Comparison of ENCODE assay signal across 10 cellular contexts in genomic region chr12:51911788-51912711, GRCh38. TPM values are rescaled to one million over a fixed set of nuclear protein-coding genes. Genes with fewer than 3 reads are reported as not detected.
DNase-seq lines count a peak whose midpoint lies in the region; ATAC-seq and TF ChIP-seq lines count a peak whose summit lies in the region.
"Had no signal": no experiment of that assay in that cellular context is flagged by ENCODE, and none has a peak within 500 bp of the region (broad histone marks: within the 10 kb centered on the region; RNA-seq: fewer than 3 reads in every experiment).

No MANE protein-coding gene starts in this region.

- no peaks in the 10 kb centered on the region for H3K9me3 ChIP-seq in right atrium auricular region
- no peaks in the 10 kb centered on the region for H3K9me3 ChIP-seq in skeletal muscle tissue (ENCODE audit: control insufficient read depth in 3 of 3, low read length in 3 of 3)

- TF ChIP-seq CTCF in HL-60 (IDR thresholded peaks at IDR 0.05; ENCODE audit: insufficient read depth, low read length) (no peak), right atrium auricular region (IDR thresholded peaks at IDR 0.05) (no peak)

- DNase-seq in HL-60 (ENCODE audit: low read depth in 1 of 2, low spot score in 1 of 2): peak; percentile 20 to 51
- no peak for DNase-seq in right atrium auricular region (ENCODE audit: low spot score)
- no peak for DNase-seq in AG08396 (ENCODE audit: low spot score)
- no peak for DNase-seq in NCI-H1092 (lab: John Stamatoyannopoulos, UW)
- no peak for DNase-seq in activated CD8-positive, alpha-beta memory T cell treated with anti-CD3 and anti-CD28 coated beads for 24 hours
- DNase-seq: kidney glomerular epithelial cell; stimulated activated CD4-positive, alpha-beta T cell treated with anti-CD3 and anti-CD28 coated beads, Interleukin-4, amount 100 ng/mL, for 1 hour had no signal

- peaks cover 15% of the 10 kb centered on the region for H3K27me3 ChIP-seq in HL-60 (ENCODE audit: insufficient read depth, poor library complexity, severe bottlenecking)
- no peaks in the 10 kb centered on the region for H3K27me3 ChIP-seq in right atrium auricular region
- H3K27me3 ChIP-seq in skeletal muscle tissue (ENCODE audit: control insufficient read depth in 3 of 3, insufficient read depth in 3 of 3, low read length in 3 of 3): peaks cover 6 to 17% (median 8%) of the 10 kb centered on the region in 3 donors

- ATAC-seq in SK-N-SH treated with all-trans-retinoic acid at 6 μM for 48 hours (peak; percentile 20; the same call in 2 of the 3 replicates), HG03135 (IDR thresholded peaks at IDR 0.05; ENCODE audit: unreplicated experiment) (no peak)

- H3K4me1 ChIP-seq in right atrium auricular region (peaks cover 0 to 62% of the 10 kb centered on the region in 2 donors), skeletal muscle tissue (ENCODE audit: control insufficient read depth in 3 of 3, insufficient read depth in 3 of 3, low read length in 3 of 3) (peaks cover 49 to 64% (median 54%) of the 10 kb centered on the region in 3 donors)

- H3K4me3 ChIP-seq in HL-60 (replicated peaks; ENCODE audit: insufficient read depth, low read length) (no peak overlapping the region), right atrium auricular region (peak overlapping the region in 1 of 2 donors; percentile 19), skeletal muscle tissue (ENCODE audit: low read length in 3 of 3) (peak overlapping the region; percentile 12 to 45 (median 20))

- no peak overlapping the region for H3K27ac ChIP-seq in HL-60 (replicated peaks)
- H3K27ac ChIP-seq in right atrium auricular region: peak overlapping the region; percentile 20 to 50
- H3K27ac ChIP-seq in skeletal muscle tissue (ENCODE audit: low read depth, low read length): peak overlapping the region; percentile 40

- peaks cover 23% of the 10 kb centered on the region for H3K36me3 ChIP-seq in right atrium auricular region
- peaks cover 6 to 12% (median 7%) of the 10 kb centered on the region in 3 donors for H3K36me3 ChIP-seq in skeletal muscle tissue (ENCODE audit: control insufficient read depth in 3 of 3, insufficient read depth in 3 of 3, low read length in 3 of 3)

- H3K9ac ChIP-seq in skeletal muscle tissue (ENCODE audit: low read depth in 1 of 3, low read length in 3 of 3): peak overlapping the region in 1 of 3 donors; percentile 33

TF ChIP-seq in SK-N-SH treated with all-trans-retinoic acid at 6 μM for 48 hours, 23 proteins besides CTCF, POLR2A, EP300 and RAD21:
- TF ChIP-seq, protein P1, sequence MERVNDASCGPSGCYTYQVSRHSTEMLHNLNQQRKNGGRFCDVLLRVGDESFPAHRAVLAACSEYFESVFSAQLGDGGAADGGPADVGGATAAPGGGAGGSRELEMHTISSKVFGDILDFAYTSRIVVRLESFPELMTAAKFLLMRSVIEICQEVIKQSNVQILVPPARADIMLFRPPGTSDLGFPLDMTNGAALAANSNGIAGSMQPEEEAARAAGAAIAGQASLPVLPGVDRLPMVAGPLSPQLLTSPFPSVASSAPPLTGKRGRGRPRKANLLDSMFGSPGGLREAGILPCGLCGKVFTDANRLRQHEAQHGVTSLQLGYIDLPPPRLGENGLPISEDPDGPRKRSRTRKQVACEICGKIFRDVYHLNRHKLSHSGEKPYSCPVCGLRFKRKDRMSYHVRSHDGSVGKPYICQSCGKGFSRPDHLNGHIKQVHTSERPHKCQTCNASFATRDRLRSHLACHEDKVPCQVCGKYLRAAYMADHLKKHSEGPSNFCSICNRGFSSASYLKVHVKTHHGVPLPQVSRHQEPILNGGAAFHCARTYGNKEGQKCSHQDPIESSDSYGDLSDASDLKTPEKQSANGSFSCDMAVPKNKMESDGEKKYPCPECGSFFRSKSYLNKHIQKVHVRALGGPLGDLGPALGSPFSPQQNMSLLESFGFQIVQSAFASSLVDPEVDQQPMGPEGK (CRISPR knock-in tag; IDR thresholded peaks at IDR 0.05; ENCODE audit: borderline replicate concordance): no peak
- TF ChIP-seq CSDC2 (CRISPR knock-in tag; IDR thresholded peaks at IDR 0.05) (no peak), ARNTL (CRISPR knock-in tag; IDR thresholded peaks at IDR 0.05; ENCODE audit: borderline replicate concordance, low read depth) (no peak), ISL1 (CRISPR knock-in tag; IDR thresholded peaks at IDR 0.05) (no peak), ZNF70 (CRISPR knock-in tag; IDR thresholded peaks at IDR 0.05) (no peak), BACH2 (CRISPR knock-in tag; IDR thresholded peaks at IDR 0.05; ENCODE audit: borderline replicate concordance) (no peak), ZNF8 (CRISPR knock-in tag; IDR thresholded peaks at IDR 0.05) (no peak)
TF ChIP-seq in SK-N-SH treated with all-trans-retinoic acid at 6 μM for 48 hours: peak in this region for 0.

RNA-seq across cellular contexts. Expression of gene ACVRL1, which starts 4.7 kb away (rescaled TPM):
- 10 to 100 TPM; 48.1 to 57.5 TPM for total RNA-seq in right atrium auricular region
- 56.9 TPM for total RNA-seq in skeletal muscle tissue

RNA-seq across cellular contexts. Expression of gene ANKRD33, which starts 24.1 kb away (rescaled TPM):
- total RNA-seq in right atrium auricular region: not detected
- total RNA-seq in skeletal muscle tissue: not detected

RNA-seq across cellular contexts. Expression of gene ACVR1B, which starts 39.4 kb away (rescaled TPM):
- total RNA-seq in right atrium auricular region (10 to 100 TPM in 1 of 2 donors, 1 to 10 TPM in 1; 8.2 to 12.5 TPM), skeletal muscle tissue (8.4 TPM)

Comparison
In these comparisons a context has a peak if more than half of its experiments do, and no peak if none do; other contexts are left out.
1. DNase-seq: peak in HL-60 (2 of 2); none in right atrium auricular region (single experiment), AG08396 (single experiment), NCI-H1092 (single experiment) and activated CD8-positive, alpha-beta memory T cell treated with anti-CD3 and anti-CD28 coated beads for 24 hours (single experiment).